In genomic region chr17:63919311-63919723, GRCh38 we compare ENCODE assay signal across 7 cellular contexts. TPM values are rescaled to one million over a fixed set of nuclear protein-coding genes. Genes with fewer than 3 reads are reported as not detected.
DNase-seq lines count a peak whose midpoint lies in the region; ATAC-seq and TF ChIP-seq lines count a peak whose summit lies in the region.

No MANE protein-coding gene starts in this region.

- H3K4me3 ChIP-seq in GM12864 (ENCODE audit: low read depth, low read length) (no peak overlapping the region), endodermal cell (ENCODE audit: low read length) (no peak overlapping the region)

- H3K27ac ChIP-seq in endodermal cell (ENCODE audit: low read depth, low read length), result no peak overlapping the region

- ATAC-seq in HG02571 (IDR thresholded peaks at IDR 0.05; ENCODE audit: unreplicated experiment), result peak; percentile 58
- ATAC-seq in naive thymus-derived CD8-positive, alpha-beta T cell, result peak; percentile 92 to 96

- H3K9me3 ChIP-seq in endodermal cell (ENCODE audit: control insufficient read depth, low read length), result no peaks in the 10 kb centered on the region

- H3K4me1 ChIP-seq in endodermal cell (ENCODE audit: control insufficient read depth, insufficient read depth, low read length), result no peaks in the 10 kb centered on the region

- H3K9me3 Mint-ChIP-seq in endodermal cell, result no peaks in the 10 kb centered on the region
- no peaks in the 10 kb centered on the region for H3K9me3 Mint-ChIP-seq in naive thymus-derived CD8-positive, alpha-beta T cell

- H3K27ac Mint-ChIP-seq in endodermal cell, result no peak overlapping the region
- H3K27ac Mint-ChIP-seq in naive thymus-derived CD8-positive, alpha-beta T cell, result peak overlapping the region in 7 of 10 donors; percentile 12 to 87 (median 43)

- peaks cover 13% of the 10 kb centered on the region for H3K27me3 Mint-ChIP-seq in endodermal cell (ENCODE audit: insufficient read depth)
- H3K27me3 Mint-ChIP-seq in naive thymus-derived CD8-positive, alpha-beta T cell, result peaks cover 0 to 5% (median 0%) of the 10 kb centered on the region in 5 donors

- no peak overlapping the region for H3K4me3 Mint-ChIP-seq in endodermal cell
- H3K4me3 Mint-ChIP-seq in naive thymus-derived CD8-positive, alpha-beta T cell, result peak overlapping the region in 1 of 10 donors; percentile 66

- peaks cover 8% of the 10 kb centered on the region for H3K4me1 Mint-ChIP-seq in endodermal cell
- H3K4me1 Mint-ChIP-seq in naive thymus-derived CD8-positive, alpha-beta T cell, result peaks cover 4 to 48% (median 9%) of the 10 kb centered on the region in 4 donors

- H3K27me3 ChIP-seq in endodermal cell (ENCODE audit: control insufficient read depth, insufficient read depth, low read length, poor library complexity, severe bottlenecking), result no peaks in the 10 kb centered on the region

- H3K9ac ChIP-seq in endodermal cell (ENCODE audit: extremely low read depth, low read length, poor library complexity, severe bottlenecking), result no peak overlapping the region

- peak; percentile 54 for DNase-seq in GM12864 (ENCODE audit: low read depth)
- DNase-seq in NCI-H69 (lab: John Stamatoyannopoulos, UW), result peak; percentile 62
- DNase-seq in activated CD8-positive, alpha-beta memory T cell treated with anti-CD3 and anti-CD28 coated beads for 1 hour (ENCODE audit: extremely low read depth in 1 of 2, low read depth in 1 of 2), result peak; percentile 42 to 44
- peak; percentile 94 for DNase-seq in endodermal cell
- DNase-seq in naive thymus-derived CD8-positive, alpha-beta T cell, result peak; percentile 48 to 83 (median 74)
- DNase-seq in stimulated activated naive CD4-positive, alpha-beta T cell (lab: John Stamatoyannopoulos, UW), result peak; percentile 46 to 79 (median 53)

- 67 to 73% methylated on average over 3 to 8 of the region's 8 CpGs for WGBS in endodermal cell (ENCODE audit: insufficient coverage in 1 of 2, insufficient read length in 1 of 2), 2 experiments

- TF ChIP-seq CTCF in GM12864 (IDR thresholded peaks at IDR 0.05; ENCODE audit: low read depth, low read length, missing control alignments) (peak; percentile 99), endodermal cell (conservative IDR thresholded peaks at IDR 0.05) (peak; percentile 88)

- H3K36me3 ChIP-seq in endodermal cell (ENCODE audit: control insufficient read depth, insufficient read depth, low read length), result no peaks in the 10 kb centered on the region

- POLR2A ChIA-PET in naive thymus-derived CD8-positive, alpha-beta T cell (lab: Charles Lee), result interaction anchor here (1.0 to 2.8 kb wide), 12 partner anchors 13 to 226 kb away, joined by 3 to 23 read pairs (median 8); partner anchors contain the start of genes CD79B, ICAM2 and PRR29

- no peaks in the 10 kb centered on the region for H3K36me3 Mint-ChIP-seq in endodermal cell (ENCODE audit: low read depth)
- H3K36me3 Mint-ChIP-seq in naive thymus-derived CD8-positive, alpha-beta T cell, result no peaks in the 10 kb centered on the region

RNA-seq across cellular contexts. Expression of gene GH1, which starts 0.7 kb away (rescaled TPM):
- not detected for total RNA-seq in endodermal cell
- not detected for polyA plus RNA-seq in endodermal cell (2013, experiment 1 of 2)
- not detected for polyA plus RNA-seq in endodermal cell (2013, experiment 2 of 2)
- total RNA-seq in naive thymus-derived CD8-positive, alpha-beta T cell, result not detected
- not detected for polyA plus RNA-seq in naive thymus-derived CD8-positive, alpha-beta T cell

RNA-seq across cellular contexts. Expression of gene CSHL1, which starts 8.3 kb away (rescaled TPM):
- total RNA-seq in endodermal cell, result not detected
- polyA plus RNA-seq in endodermal cell (2013, experiment 1 of 2), result not detected
- not detected for polyA plus RNA-seq in endodermal cell (2013, experiment 2 of 2)
- total RNA-seq in naive thymus-derived CD8-positive, alpha-beta T cell, result not detected
- not detected for polyA plus RNA-seq in naive thymus-derived CD8-positive, alpha-beta T cell

RNA-seq across cellular contexts. Expression of gene CD79B, which starts 12.8 kb away (rescaled TPM):
- under 1 TPM; 0.35 to 0.44 TPM for total RNA-seq in endodermal cell
- 0.61 TPM for polyA plus RNA-seq in endodermal cell (2013, experiment 1 of 2)
- 0.99 TPM for polyA plus RNA-seq in endodermal cell (2013, experiment 2 of 2)
- total RNA-seq in naive thymus-derived CD8-positive, alpha-beta T cell, result 10 to 100 TPM; 40.0 to 42.8 TPM
- polyA plus RNA-seq in naive thymus-derived CD8-positive, alpha-beta T cell, result 10 to 100 TPM; 14.5 to 21.9 (median 21.3) TPM

RNA-seq across cellular contexts. Expression of gene CSH1, which starts 22.9 kb away (rescaled TPM):
- total RNA-seq in endodermal cell, result under 1 TPM in 1 of 2 donors, not detected in 1; 0.64 TPM
- not detected for polyA plus RNA-seq in endodermal cell (2013, experiment 1 of 2)
- polyA plus RNA-seq in endodermal cell (2013, experiment 2 of 2), result not detected
- not detected for total RNA-seq in naive thymus-derived CD8-positive, alpha-beta T cell
- polyA plus RNA-seq in naive thymus-derived CD8-positive, alpha-beta T cell, result not detected

RNA-seq across cellular contexts. Expression of gene GH2, which starts 37.6 kb away (rescaled TPM):
- under 1 TPM; 0.42 to 0.49 TPM for total RNA-seq in endodermal cell
- polyA plus RNA-seq in endodermal cell (2013, experiment 1 of 2), result not detected
- polyA plus RNA-seq in endodermal cell (2013, experiment 2 of 2), result not detected
- not detected for total RNA-seq in naive thymus-derived CD8-positive, alpha-beta T cell
- polyA plus RNA-seq in naive thymus-derived CD8-positive, alpha-beta T cell, result not detected

Comparison
In these comparisons a context has a peak if more than half of its experiments do, and no peak if none do; other contexts are left out.
1. DNase-seq: peak in every context shown above with its lines; median percentile 94 in endodermal cell; 74 in naive thymus-derived CD8-positive, alpha-beta T cell; 62 in NCI-H69; 54 in GM12864; 53 in stimulated activated naive CD4-positive, alpha-beta T cell; 43 in activated CD8-positive, alpha-beta memory T cell treated with anti-CD3 and anti-CD28 coated beads for 1 hour.
2. RNA of gene CD79B, which starts 12.8 kb away (total RNA-seq): 40.0 to 42.8 TPM in naive thymus-derived CD8-positive, alpha-beta T cell; 0.35 to 0.44 TPM in endodermal cell; every median in the first group is over 10 times any median in the second.